10 cellular contexts compared by ENCODE assay signal in genomic region chr16:85446846-85447656, GRCh38.
DNase-seq lines count a peak whose midpoint lies in the region; ATAC-seq and TF ChIP-seq lines count a peak whose summit lies in the region.
"Had no signal": no experiment of that assay in that cellular context is flagged by ENCODE, and none has a peak within 500 bp of the region (broad histone marks: within the 10 kb centered on the region; RNA-seq: fewer than 3 reads in every experiment).

No MANE protein-coding gene starts in this region.

- H4K20me1 ChIP-seq in mammary epithelial cell (ENCODE audit: insufficient read depth, low read length) = no peaks in the 10 kb centered on the region

- TF ChIP-seq POLR2A in tibial nerve (IDR thresholded peaks at IDR 0.05) = no peak

- ATAC-seq in GM19328 (IDR thresholded peaks at IDR 0.05; ENCODE audit: unreplicated experiment) (peak; percentile 47), heart right ventricle (peak in 6 of 8 donors; percentile 46 to 78 (median 62))
- ATAC-seq: activated CD4-positive, alpha-beta T cell treated with anti-CD3 and anti-CD28 coated beads for 36 hours; HCT116 had no signal

- no peak for TF ChIP-seq CTCF in heart right ventricle (IDR thresholded peaks at IDR 0.05)
- no peak for TF ChIP-seq CTCF in tibial nerve (IDR thresholded peaks at IDR 0.05)
- no peak for TF ChIP-seq CTCF in mammary epithelial cell (conservative IDR thresholded peaks at IDR 0.05 in 1 of 2, IDR thresholded peaks at IDR 0.05 in 1 of 2; ENCODE audit: extremely low read depth in 1 of 2, insufficient read depth in 1 of 2, low read depth in 1 of 2, low read length in 2 of 2)

- peaks cover 0 to 12% (median 3%) of the 10 kb centered on the region in 9 donors for H3K4me1 ChIP-seq in heart right ventricle
- peaks cover 0 to 18% (median 11%) of the 10 kb centered on the region in 4 donors for H3K4me1 ChIP-seq in tibial nerve
- no peaks in the 10 kb centered on the region for H3K4me1 ChIP-seq in mammary epithelial cell (ENCODE audit: insufficient read depth, low read length)

- H3K4me2 ChIP-seq in mammary epithelial cell (ENCODE audit: insufficient read depth, low read depth, low read length) = no peak overlapping the region

- WGBS in heart right ventricle, 2 donors = 68 to 73% methylated on average over 22 of the region's 22 CpGs
- 79 to 82% methylated on average over 20 to 22 of the region's 22 CpGs for WGBS in tibial nerve, 2 donors
- 73% methylated on average over 14 of the region's 22 CpGs for WGBS in mammary epithelial cell (ENCODE audit: low coverage, missing lambda C conversion rate)

- DNase-seq in COLO668 (lab: John Stamatoyannopoulos, UW; ENCODE audit: unreplicated experiment) (peak; percentile 86), NCI-H1694 (lab: John Stamatoyannopoulos, UW) (peak; percentile 90), heart right ventricle (no peak), OCI-M1 (lab: John Stamatoyannopoulos, UW) (no peak), tibial nerve (ENCODE audit: low spot score in 2 of 2) (no peak), mammary epithelial cell (no peak), NCI-H187 (lab: John Stamatoyannopoulos, UW) (no peak)
- DNase-seq: activated CD4-positive, alpha-beta T cell treated with anti-CD3 and anti-CD28 coated beads for 36 hours had no signal

- H3K9ac ChIP-seq in mammary epithelial cell (ENCODE audit: insufficient read depth, low read length) = no peak overlapping the region

- H3K79me2 ChIP-seq in mammary epithelial cell (ENCODE audit: insufficient read depth, low read length) = no peaks in the 10 kb centered on the region

- no TSS peak for BruUV-seq in mammary epithelial cell (replicated peaks; lab: Mats Ljungman, UMichigan)

- no peak overlapping the region for H3K4me3 ChIP-seq in heart right ventricle
- H3K4me3 ChIP-seq in tibial nerve = no peak overlapping the region
- H3K4me3 ChIP-seq in mammary epithelial cell (replicated peaks in 1 of 3; ENCODE audit: insufficient read depth in 1 of 3, low read depth in 2 of 3, low read length in 3 of 3) = no peak overlapping the region

- H2AFZ ChIP-seq in mammary epithelial cell (ENCODE audit: low read depth, low read length) = no peak overlapping the region

- H3K27me3 ChIP-seq in heart right ventricle = peaks cover 0 to 22% (median 0%) of the 10 kb centered on the region in 7 donors
- no peaks in the 10 kb centered on the region for H3K27me3 ChIP-seq in tibial nerve
- peaks cover 3% of the 10 kb centered on the region for H3K27me3 ChIP-seq in mammary epithelial cell (ENCODE audit: insufficient read depth, low read length)

- dilution Hi-C loops in mammary epithelial cell (cut with HindIII; ENCODE audit: low sequenced_read_pairs) = loop anchor here (5.0 kb wide), 2 partner anchors 50 to 90 kb away; no protein-coding TSS in a partner anchor

- intact Hi-C loops in heart right ventricle (cut with DNase I) (no loop called here), mammary epithelial cell (cut with micrococcal nuclease) (no loop called here)

- TF ChIP-seq EP300 in tibial nerve (IDR thresholded peaks at IDR 0.05) = no peak

- no peaks in the 10 kb centered on the region for H3K36me3 ChIP-seq in heart right ventricle
- no peaks in the 10 kb centered on the region for H3K36me3 ChIP-seq in tibial nerve
- no peaks in the 10 kb centered on the region for H3K36me3 ChIP-seq in mammary epithelial cell (ENCODE audit: insufficient read depth, low read length)

- CTCF ChIA-PET in mammary epithelial cell (lab: Charles Lee; ENCODE audit: low non-redundant PET) = no interaction called here

- in situ Hi-C loops in mammary epithelial cell (cut with MboI; ENCODE audit: low sequenced_read_pairs in 2 of 2) = no loop called here

- H3K27ac ChIP-seq in heart right ventricle = peak overlapping the region in 1 of 10 donors; percentile 8
- H3K27ac ChIP-seq in tibial nerve = no peak overlapping the region
- H3K27ac ChIP-seq in mammary epithelial cell (ENCODE audit: insufficient read depth, low read depth, low read length) = no peak overlapping the region

- H3K9me3 ChIP-seq in heart right ventricle (no peaks in the 10 kb centered on the region), tibial nerve (no peaks in the 10 kb centered on the region), mammary epithelial cell (replicated peaks; ENCODE audit: insufficient read depth, low read length) (no peaks in the 10 kb centered on the region)

Comparison
In these comparisons a context has a peak if more than half of its experiments do, and no peak if none do; other contexts are left out.
1. DNase-seq: peak in COLO668 (single experiment) and NCI-H1694 (single experiment); none in heart right ventricle (0 of 2), OCI-M1 (single experiment), tibial nerve (0 of 2), mammary epithelial cell (single experiment) and NCI-H187 (0 of 2).